1 cellular context compared by ENCODE assay signal in the genomic region with DNA sequence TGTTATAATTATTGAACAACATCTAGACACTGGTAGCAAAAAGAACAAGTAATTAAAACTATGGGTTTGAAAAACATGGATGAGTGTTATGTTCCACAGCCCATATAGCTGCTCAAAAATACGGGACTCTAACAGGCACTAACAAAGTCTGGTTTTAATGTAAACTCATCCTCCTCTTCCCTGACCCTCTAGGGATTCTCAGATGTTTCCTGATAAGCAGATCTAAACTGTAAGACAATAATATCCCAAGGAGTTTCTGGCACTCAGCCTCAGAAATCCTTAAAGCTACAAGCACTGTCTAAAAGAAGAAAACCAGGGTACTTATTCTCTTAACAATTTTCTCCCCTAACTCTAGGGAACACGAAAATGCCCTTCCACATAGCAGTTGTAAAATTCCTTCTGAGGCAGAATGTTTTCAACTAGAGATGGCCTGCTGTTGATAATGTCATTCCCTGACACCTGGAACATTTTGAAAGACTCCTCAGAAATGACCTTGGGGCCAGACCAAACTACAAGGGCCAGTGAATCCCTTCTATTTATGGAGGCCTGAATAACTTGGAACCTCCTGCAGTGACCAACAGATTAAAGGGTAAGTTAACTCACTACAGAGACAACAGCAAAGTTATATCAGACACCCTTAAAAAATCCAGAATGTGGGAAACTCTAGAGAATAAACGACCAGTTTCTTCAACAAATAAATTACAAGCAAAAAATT.
A peak's percentile ranks its signal among the peaks of the same experiment; 100 is the strongest.
TF ChIP-seq lines count a peak whose summit lies in the region.

No MANE protein-coding gene starts in this region.

TF ChIP-seq in SK-N-SH treated with all-trans-retinoic acid at 6 μM for 48 hours, 23 proteins besides CTCF, POLR2A, EP300 and RAD21 (continued from another document):
- TF ChIP-seq ZFP3 (CRISPR knock-in tag; IDR thresholded peaks at IDR 0.05) (no peak), ZFP30 (CRISPR knock-in tag; IDR thresholded peaks at IDR 0.05) (no peak), ZNF70 (CRISPR knock-in tag; IDR thresholded peaks at IDR 0.05) (peak; percentile 79)
- TF ChIP-seq, protein P1, sequence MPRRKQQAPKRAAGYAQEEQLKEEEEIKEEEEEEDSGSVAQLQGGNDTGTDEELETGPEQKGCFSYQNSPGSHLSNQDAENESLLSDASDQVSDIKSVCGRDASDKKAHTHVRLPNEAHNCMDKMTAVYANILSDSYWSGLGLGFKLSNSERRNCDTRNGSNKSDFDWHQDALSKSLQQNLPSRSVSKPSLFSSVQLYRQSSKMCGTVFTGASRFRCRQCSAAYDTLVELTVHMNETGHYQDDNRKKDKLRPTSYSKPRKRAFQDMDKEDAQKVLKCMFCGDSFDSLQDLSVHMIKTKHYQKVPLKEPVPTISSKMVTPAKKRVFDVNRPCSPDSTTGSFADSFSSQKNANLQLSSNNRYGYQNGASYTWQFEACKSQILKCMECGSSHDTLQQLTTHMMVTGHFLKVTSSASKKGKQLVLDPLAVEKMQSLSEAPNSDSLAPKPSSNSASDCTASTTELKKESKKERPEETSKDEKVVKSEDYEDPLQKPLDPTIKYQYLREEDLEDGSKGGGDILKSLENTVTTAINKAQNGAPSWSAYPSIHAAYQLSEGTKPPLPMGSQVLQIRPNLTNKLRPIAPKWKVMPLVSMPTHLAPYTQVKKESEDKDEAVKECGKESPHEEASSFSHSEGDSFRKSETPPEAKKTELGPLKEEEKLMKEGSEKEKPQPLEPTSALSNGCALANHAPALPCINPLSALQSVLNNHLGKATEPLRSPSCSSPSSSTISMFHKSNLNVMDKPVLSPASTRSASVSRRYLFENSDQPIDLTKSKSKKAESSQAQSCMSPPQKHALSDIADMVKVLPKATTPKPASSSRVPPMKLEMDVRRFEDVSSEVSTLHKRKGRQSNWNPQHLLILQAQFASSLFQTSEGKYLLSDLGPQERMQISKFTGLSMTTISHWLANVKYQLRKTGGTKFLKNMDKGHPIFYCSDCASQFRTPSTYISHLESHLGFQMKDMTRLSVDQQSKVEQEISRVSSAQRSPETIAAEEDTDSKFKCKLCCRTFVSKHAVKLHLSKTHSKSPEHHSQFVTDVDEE (CRISPR knock-in tag; IDR thresholded peaks at IDR 0.05): no peak
TF ChIP-seq in SK-N-SH treated with all-trans-retinoic acid at 6 μM for 48 hours: peak in this region for 1.
